ENCODE assay signal across 9 cellular contexts in genomic region chr10:1468777-1469176, GRCh38.
"Had no signal": no experiment of that assay in that cellular context is flagged by ENCODE, and none has a peak within 500 bp of the region (broad histone marks: within the 10 kb centered on the region; RNA-seq: fewer than 3 reads in every experiment).

No MANE protein-coding gene starts in this region.

- H3K36me3 Mint-ChIP-seq: IgD-negative memory B cell had no signal

- H3K4me3 ChIP-seq: GM23248, HAP-1 had no signal

- H3K27ac ChIP-seq: GM23248, HL-60 had no signal

- H3K36me3 ChIP-seq: HAP-1 had no signal

- H3K4me1 ChIP-seq: HAP-1 had no signal

- DNase-seq: GM23248, GOT3, H7, HFFc6 had no signal

- H3K9me3 ChIP-seq: HAP-1 had no signal

- H3K4me3 Mint-ChIP-seq: HFFc6, IgD-negative memory B cell had no signal

- H3K27ac Mint-ChIP-seq: HFFc6, IgD-negative memory B cell had no signal

- H3K9ac ChIP-seq: GM23248 had no signal

- H3K9me3 Mint-ChIP-seq: IgD-negative memory B cell had no signal

- ATAC-seq: HCT116, HepG2 had no signal

- H2AFZ ChIP-seq: GM23248 had no signal
